5 cellular contexts compared by ENCODE assay signal in the genomic region with DNA sequence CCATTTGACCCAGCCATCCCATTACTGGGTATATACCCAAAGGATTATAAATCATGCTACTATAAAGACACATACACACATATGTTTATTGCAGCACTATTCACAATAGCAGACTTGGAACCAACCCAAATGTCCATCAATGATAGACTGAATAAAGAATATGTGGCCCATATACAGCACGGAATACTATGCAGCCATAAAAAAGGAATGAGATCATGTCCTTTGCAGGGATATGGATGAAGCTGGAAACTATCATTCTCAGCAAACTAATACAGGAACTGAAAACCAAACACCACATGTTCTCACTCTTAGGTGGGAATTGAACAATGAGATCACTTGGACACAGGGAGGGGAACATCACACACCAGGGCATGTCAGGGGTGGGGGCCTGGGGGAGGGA. TPM values are rescaled to one million over a fixed set of nuclear protein-coding genes. Genes with fewer than 3 reads are reported as not detected.
"Had no signal": no experiment of that assay in that cellular context is flagged by ENCODE, and none has a peak within 500 bp of the region (broad histone marks: within the 10 kb centered on the region; RNA-seq: fewer than 3 reads in every experiment).

No MANE protein-coding gene starts in this region.

RNA-seq across cellular contexts. Expression of gene SYT13, which starts 36.8 kb away (rescaled TPM):
- total RNA-seq: subcutaneous adipose tissue, thoracic aorta, upper lobe of right lung, ureter had no signal
- polyA plus RNA-seq: urinary bladder had no signal
